Comparison of ENCODE assay signal across 31 cellular contexts in the genomic region with DNA sequence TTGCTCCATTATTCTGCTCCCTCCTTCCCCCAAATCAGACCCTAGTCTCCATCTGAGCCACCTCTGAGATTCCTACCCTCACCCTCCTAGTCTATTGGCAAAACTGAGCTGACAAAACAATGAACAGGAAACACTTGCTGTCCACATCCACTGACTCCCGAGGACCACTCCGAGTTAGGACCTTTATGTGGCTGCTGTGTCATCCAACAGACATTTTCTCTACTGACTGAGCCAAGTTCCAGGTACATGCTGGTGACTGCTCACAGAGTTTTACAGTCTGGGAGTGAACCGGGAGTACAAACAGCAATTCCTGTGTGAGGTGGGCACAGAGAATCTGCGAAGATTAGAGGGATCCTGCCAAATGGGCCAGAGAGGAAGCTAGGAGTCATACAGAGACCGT. TPM values are rescaled to one million over a fixed set of nuclear protein-coding genes. Genes with fewer than 3 reads are reported as not detected.
"Had no signal": no experiment of that assay in that cellular context is flagged by ENCODE, and none has a peak within 500 bp of the region (broad histone marks: within the 10 kb centered on the region; RNA-seq: fewer than 3 reads in every experiment).

No MANE protein-coding gene starts in this region.

- H3K36me3 ChIP-seq: gastroesophageal sphincter, ovary, right atrium auricular region, thyroid gland, upper lobe of left lung had no signal

- ATAC-seq: activated CD8-positive, alpha-beta T cell treated with anti-CD3 and anti-CD28 coated beads for 36 hours; activated naive CD8-positive, alpha-beta T cell treated with anti-CD3 and anti-CD28 coated beads, Interleukin-2, amount 50 U/mL, for 24 hours; body of pancreas; effector memory CD8-positive, alpha-beta T cell; gastroesophageal sphincter; left colon; stimulated activated memory B cell treated with anti-CD40 and anti-IgM and Interleukin-4, amounts not matched to agents 10 μg/mL and 1 μg/mL and 100 μg/mL, for 72 hours; stimulated activated naive CD8-positive, alpha-beta T cell treated with anti-CD3 and anti-CD28 coated beads, Interleukin-15, amount 100 ng/mL, for 72 hours; T-helper 17 cell; WTC11 had no signal

- H3K4me3 ChIP-seq: body of pancreas, coronary artery, gastroesophageal sphincter, hepatocyte, ovary, right atrium auricular region, smooth muscle cell, thyroid gland, upper lobe of left lung had no signal

- DNase-seq: activated CD4-positive, alpha-beta T cell treated with anti-CD3 and anti-CD28 coated beads for 1 hour; activated CD4-positive, alpha-beta T cell treated with anti-CD3 and anti-CD28 coated beads, Interleukin-2, amount 50 U/mL, for 1 hour; activated CD8-positive, alpha-beta T cell treated with anti-CD3 and anti-CD28 coated beads for 36 hours; activated naive CD8-positive, alpha-beta T cell treated with anti-CD3 and anti-CD28 coated beads, Interleukin-2, amount 50 U/mL, for 24 hours; activated T-cell treated with anti-CD3 and anti-CD28 coated beads, Interleukin-2, amount 50 U/mL, for 48 hours; amygdala; body of pancreas; cerebellar nuclear complex; effector memory CD8-positive, alpha-beta T cell; erythroblast; left colon; mammary epithelial cell; naive B cell; ovary; stimulated activated CD4-positive, alpha-beta T cell treated with anti-CD3 and anti-CD28 coated beads, Interleukin-1b, Interleukin-23, amount 100 ng/mL, for 48 hours; stimulated activated CD4-positive, alpha-beta T cell treated with anti-CD3 and anti-CD28 coated beads, Interleukin-4, amount 100 ng/mL, for 4 hours; stimulated activated CD8-positive, alpha-beta memory T cell treated with anti-CD3 and anti-CD28 coated beads, Interleukin-4, amount 100 ng/mL, for 48 hours; stimulated activated naive CD8-positive, alpha-beta T cell treated with anti-CD3 and anti-CD28 coated beads, Interleukin-15, amount 100 ng/mL, for 72 hours; substantia nigra; T-helper 17 cell; thyroid gland; upper lobe of left lung had no signal

- H3K27ac ChIP-seq: body of pancreas, coronary artery, gastroesophageal sphincter, hepatocyte, ovary, right atrium auricular region, thyroid gland, upper lobe of left lung had no signal

- H3K4me2 ChIP-seq: hepatocyte, smooth muscle cell had no signal

- H2AFZ ChIP-seq: hepatocyte had no signal

- H3K4me1 ChIP-seq: body of pancreas had no signal

- H3K27me3 ChIP-seq: body of pancreas, gastroesophageal sphincter, hepatocyte, ovary, right atrium auricular region, thyroid gland, upper lobe of left lung had no signal

- H3K79me2 ChIP-seq: hepatocyte had no signal

- H3K9me3 ChIP-seq: body of pancreas, gastroesophageal sphincter, ovary, right atrium auricular region, thyroid gland, upper lobe of left lung had no signal

RNA-seq across cellular contexts. Expression of gene CFAP90, which starts 39.2 kb away (rescaled TPM):
- total RNA-seq: activated CD8-positive, alpha-beta T cell treated with anti-CD3 and anti-CD28 coated beads for 36 hours; activated T-helper 2 cell treated with anti-CD3 and anti-CD28 coated beads, Interferon-gamma antibody, Interleukin-2, Interleukin-4, amounts not matched to agents 10 μg/mL and 5 μg/mL and 100 μg/mL, durations not matched to agents 14 hours and 24 hours and 36 hours; left colon; mammary epithelial cell; pulmonary artery endothelial cell; right atrium auricular region; T-helper 17 cell had no signal
